1 cellular context compared by ENCODE assay signal in genomic region chr6:108922499-108922898, GRCh38.
TF ChIP-seq lines count a peak whose summit lies in the region.

No MANE protein-coding gene starts in this region.

TF ChIP-seq in GM23338, 12 proteins besides CTCF, POLR2A, EP300 and RAD21 (continued from another document):
- TF ChIP-seq ZNF462 (CRISPR knock-in tag; IDR thresholded peaks at IDR 0.05) = no peak
- TF ChIP-seq ZNF114 (CRISPR knock-in tag; IDR thresholded peaks at IDR 0.05) = no peak
- TF ChIP-seq, protein P1, sequence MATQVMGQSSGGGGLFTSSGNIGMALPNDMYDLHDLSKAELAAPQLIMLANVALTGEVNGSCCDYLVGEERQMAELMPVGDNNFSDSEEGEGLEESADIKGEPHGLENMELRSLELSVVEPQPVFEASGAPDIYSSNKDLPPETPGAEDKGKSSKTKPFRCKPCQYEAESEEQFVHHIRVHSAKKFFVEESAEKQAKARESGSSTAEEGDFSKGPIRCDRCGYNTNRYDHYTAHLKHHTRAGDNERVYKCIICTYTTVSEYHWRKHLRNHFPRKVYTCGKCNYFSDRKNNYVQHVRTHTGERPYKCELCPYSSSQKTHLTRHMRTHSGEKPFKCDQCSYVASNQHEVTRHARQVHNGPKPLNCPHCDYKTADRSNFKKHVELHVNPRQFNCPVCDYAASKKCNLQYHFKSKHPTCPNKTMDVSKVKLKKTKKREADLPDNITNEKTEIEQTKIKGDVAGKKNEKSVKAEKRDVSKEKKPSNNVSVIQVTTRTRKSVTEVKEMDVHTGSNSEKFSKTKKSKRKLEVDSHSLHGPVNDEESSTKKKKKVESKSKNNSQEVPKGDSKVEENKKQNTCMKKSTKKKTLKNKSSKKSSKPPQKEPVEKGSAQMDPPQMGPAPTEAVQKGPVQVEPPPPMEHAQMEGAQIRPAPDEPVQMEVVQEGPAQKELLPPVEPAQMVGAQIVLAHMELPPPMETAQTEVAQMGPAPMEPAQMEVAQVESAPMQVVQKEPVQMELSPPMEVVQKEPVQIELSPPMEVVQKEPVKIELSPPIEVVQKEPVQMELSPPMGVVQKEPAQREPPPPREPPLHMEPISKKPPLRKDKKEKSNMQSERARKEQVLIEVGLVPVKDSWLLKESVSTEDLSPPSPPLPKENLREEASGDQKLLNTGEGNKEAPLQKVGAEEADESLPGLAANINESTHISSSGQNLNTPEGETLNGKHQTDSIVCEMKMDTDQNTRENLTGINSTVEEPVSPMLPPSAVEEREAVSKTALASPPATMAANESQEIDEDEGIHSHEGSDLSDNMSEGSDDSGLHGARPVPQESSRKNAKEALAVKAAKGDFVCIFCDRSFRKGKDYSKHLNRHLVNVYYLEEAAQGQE (IDR thresholded peaks at IDR 0.05; ENCODE audit: unreplicated experiment) = no peak
- TF ChIP-seq NANOG (IDR thresholded peaks at IDR 0.05; ENCODE audit: borderline replicate concordance) = no peak
- no peak for TF ChIP-seq EZH2 (IDR thresholded peaks at IDR 0.05; ENCODE audit: low read depth, unreplicated experiment)
- TF ChIP-seq CREB1 (CRISPR knock-in tag; IDR thresholded peaks at IDR 0.05; ENCODE audit: low read depth) = no peak
- no peak for TF ChIP-seq ZNF331 (CRISPR knock-in tag; IDR thresholded peaks at IDR 0.05; ENCODE audit: low read depth)
- TF ChIP-seq EZH2phosphoT487 (IDR thresholded peaks at IDR 0.05; ENCODE audit: unreplicated experiment) = no peak
- no peak for TF ChIP-seq JUNB (IDR thresholded peaks at IDR 0.05; ENCODE audit: unreplicated experiment)
